9 cellular contexts compared by ENCODE assay signal in genomic region chr5:150625164-150625535, GRCh38. TPM values are rescaled to one million over a fixed set of nuclear protein-coding genes. Genes with fewer than 3 reads are reported as not detected.
DNase-seq lines count a peak whose midpoint lies in the region; ATAC-seq, FAIRE-seq and TF ChIP-seq lines count a peak whose summit lies in the region.
"Had no signal": no experiment of that assay in that cellular context is flagged by ENCODE, and none has a peak within 500 bp of the region (broad histone marks: within the 10 kb centered on the region; RNA-seq: fewer than 3 reads in every experiment).

No MANE protein-coding gene starts in this region.

- H3K27me3 ChIP-seq in PC-3 (ENCODE audit: low read length), result no peaks in the 10 kb centered on the region

- H3K4me3 Mint-ChIP-seq in nephron, result peak overlapping the region; percentile 41 to 77 (median 50)

- CTCF ChIA-PET in AG04449 (lab: Yijun Ruan, JAX) (interaction anchor here (1.7 to 1.8 kb wide), 2 partner anchors 17 to 65 kb away, joined by 3 to 6 read pairs; no protein-coding TSS in a partner anchor), PC-3 (lab: Charles Lee) (no interaction called here)

- no peak for FAIRE-seq in RCC 7860 (lab: Jason Lieb, UNC)

- no peaks in the 10 kb centered on the region for H3K79me2 ChIP-seq in PC-3 (ENCODE audit: low read length)

- no peaks in the 10 kb centered on the region for H4K20me1 ChIP-seq in PC-3 (ENCODE audit: low read length)

- DNase-seq in AG04449 (ENCODE audit: low read depth, low spot score) (no peak), PC-3 (no peak), fibroblast of pulmonary artery (ENCODE audit: low read depth) (no peak), RCC 7860 (ENCODE audit: low spot score) (no peak), middle frontal gyrus (ENCODE audit: extremely low spot score, low spot score) (no peak)
- DNase-seq in activated effector memory CD4-positive, alpha-beta T cell treated with Interleukin-2 at 50 U/mL for 16 hours, result no peak
- DNase-seq: CD4-positive, CD25-positive, alpha-beta regulatory T cell had no signal

- POLR2A ChIA-PET in AG04449 (lab: Yijun Ruan, JAX) (no interaction called here), PC-3 (lab: Charles Lee; ENCODE audit: unreplicated experiment) (no interaction called here)

- H3K27ac ChIP-seq in PC-3 (ENCODE audit: low read length), result no peak overlapping the region

- H3K4me1 Mint-ChIP-seq in nephron, result peaks cover 66% of the 10 kb centered on the region

- H3K9me2 ChIP-seq in PC-3 (replicated peaks; ENCODE audit: low read length), result no peaks in the 10 kb centered on the region

- H3K27ac Mint-ChIP-seq in nephron, result no peak overlapping the region
- H3K27ac Mint-ChIP-seq: CD4-positive, CD25-positive, alpha-beta regulatory T cell had no signal

- H3F3A ChIP-seq in PC-3 (ENCODE audit: low read length, unreplicated experiment), result no peaks in the 10 kb centered on the region

- peak overlapping the region; percentile 38; the same call in 1 of the 2 replicates for H3K9ac ChIP-seq in PC-3 (ENCODE audit: low read length)

- peak overlapping the region; percentile 77 for H2AFZ ChIP-seq in PC-3 (ENCODE audit: low read length)

- no peaks in the 10 kb centered on the region for H3K36me3 ChIP-seq in PC-3 (ENCODE audit: low read depth, low read length)

- peaks cover 15% of the 10 kb centered on the region for H3K4me1 ChIP-seq in PC-3 (ENCODE audit: insufficient read depth, low read length)

- no peaks in the 10 kb centered on the region for H3K27me3 Mint-ChIP-seq in nephron (ENCODE audit: low read depth)

- ATAC-seq in PC-3, result no peak
- no peak for ATAC-seq in HG03520 (IDR thresholded peaks at IDR 0.05; ENCODE audit: unreplicated experiment)

- H3K4me3 ChIP-seq in AG04449 (ENCODE audit: low read depth, low read length), result peak overlapping the region; percentile 61
- peak overlapping the region; percentile 75 for H3K4me3 ChIP-seq in PC-3 (ENCODE audit: low read length)
- peak overlapping the region; percentile 85 for H3K4me3 ChIP-seq in fibroblast of pulmonary artery (replicated peaks; ENCODE audit: low read depth, low read length)

- H3K36me3 Mint-ChIP-seq in nephron (ENCODE audit: low read depth), result peaks cover 5% of the 10 kb centered on the region

- H3K9me3 ChIP-seq in PC-3 (ENCODE audit: low read length), result no peaks in the 10 kb centered on the region

- no peaks in the 10 kb centered on the region for H3K9me3 Mint-ChIP-seq in nephron

- peak overlapping the region; percentile 96 for H3K4me2 ChIP-seq in PC-3 (ENCODE audit: low read length)

- BruUV-seq in PC-3 (replicated peaks; lab: Mats Ljungman, UMichigan), result no TSS peak

- TF ChIP-seq CTCF in AG04449 (IDR thresholded peaks at IDR 0.05; ENCODE audit: insufficient read depth, low read length, missing control alignments) (no peak), PC-3 (conservative IDR thresholded peaks at IDR 0.05; ENCODE audit: low read depth, low read length) (no peak), fibroblast of pulmonary artery (IDR thresholded peaks at IDR 0.05; ENCODE audit: low read length, missing control alignments) (no peak), nephron (IDR thresholded peaks at IDR 0.05; ENCODE audit: unreplicated experiment in 3 of 3) (no peak)

- intact Hi-C loops in PC-3 (cut with micrococcal nuclease), result no loop called here

RNA-seq across cellular contexts. Expression of gene SYNPO, which starts 15.3 kb away (rescaled TPM):
- 5.3 and 8.4 TPM in 2 replicates for total RNA-seq in PC-3 (2014; rRNA removed)

RNA-seq across cellular contexts. Expression of gene MYOZ3, which starts 35.9 kb away (rescaled TPM):
- total RNA-seq in PC-3 (2014; rRNA removed), result not detected in 2 replicates
- total RNA-seq: CD4-positive, CD25-positive, alpha-beta regulatory T cell had no signal
